In genomic region chr2:41167014-41167413, GRCh38 we compare ENCODE assay signal across 21 cellular contexts.
DNase-seq lines count a peak whose midpoint lies in the region; ATAC-seq and TF ChIP-seq lines count a peak whose summit lies in the region.
"Had no signal": no experiment of that assay in that cellular context is flagged by ENCODE, and none has a peak within 500 bp of the region (broad histone marks: within the 10 kb centered on the region; RNA-seq: fewer than 3 reads in every experiment).

No MANE protein-coding gene starts in this region.

- TF ChIP-seq CTCF in H9 (conservative IDR thresholded peaks at IDR 0.05) (no peak), endodermal cell (conservative IDR thresholded peaks at IDR 0.05) (no peak), PC-9 (conservative IDR thresholded peaks at IDR 0.05) (no peak)

- H3K9me3 Mint-ChIP-seq in H9 (no peaks in the 10 kb centered on the region), endodermal cell (no peaks in the 10 kb centered on the region)
- H3K9me3 Mint-ChIP-seq: CD4-positive, alpha-beta T cell had no signal

- H3K27me3 ChIP-seq in H9 (ENCODE audit: insufficient read depth, low read length): no peaks in the 10 kb centered on the region
- H3K27me3 ChIP-seq in endodermal cell (ENCODE audit: control insufficient read depth, insufficient read depth, low read length, poor library complexity, severe bottlenecking): no peaks in the 10 kb centered on the region
- no peaks in the 10 kb centered on the region for H3K27me3 ChIP-seq in mesendoderm (ENCODE audit: insufficient read depth, low read length, poor library complexity)
- no peaks in the 10 kb centered on the region for H3K27me3 ChIP-seq in PC-9 (ENCODE audit: insufficient read depth, low read depth)
- H3K27me3 ChIP-seq: BLaER1 treated with 17β-estradiol and CSF1 and Interleukin-3, amounts not matched to agents 10 nM and 100 nM had no signal

- H3K4me3 ChIP-seq in endodermal cell (ENCODE audit: low read length) (no peak overlapping the region), mesendoderm (ENCODE audit: low read length) (no peak overlapping the region), PC-9 (no peak overlapping the region)
- H3K4me3 ChIP-seq: A549; BLaER1 treated with 17β-estradiol and CSF1 and Interleukin-3, amounts not matched to agents 10 nM and 100 nM had no signal

- no peak overlapping the region for H4K91ac ChIP-seq in H9 (ENCODE audit: insufficient read length, low read depth, low read length)

- no peak overlapping the region for H2BK12ac ChIP-seq in H9 (ENCODE audit: insufficient read length, low read depth, low read length)

- H3K23ac ChIP-seq in H9 (ENCODE audit: insufficient read length, low read depth, low read length) (no peak overlapping the region), mesendoderm (ENCODE audit: low read length) (no peak overlapping the region)

- H3K9me2 ChIP-seq in PC-9 (ENCODE audit: insufficient read depth): no peaks in the 10 kb centered on the region

- CTCF ChIA-PET in PC-9 (lab: Charles Lee): no interaction called here

- no peak overlapping the region for H2BK20ac ChIP-seq in H9 (ENCODE audit: low read depth, low read length, poor library complexity, severe bottlenecking)

- H3K14ac ChIP-seq in H9 (ENCODE audit: insufficient read depth, low read length): no peak overlapping the region

- POLR2A ChIA-PET in PC-9 (lab: Charles Lee; ENCODE audit: unreplicated experiment): no interaction called here

- H3K4me1 Mint-ChIP-seq in H9: peaks cover 12% of the 10 kb centered on the region in 2 experiments
- no peaks in the 10 kb centered on the region for H3K4me1 Mint-ChIP-seq in endodermal cell

- no peak overlapping the region for H3K9ac ChIP-seq in H9 (ENCODE audit: extremely low read depth, insufficient read length, low read length)
- no peak overlapping the region for H3K9ac ChIP-seq in endodermal cell (ENCODE audit: extremely low read depth, low read length, poor library complexity, severe bottlenecking)
- H3K9ac ChIP-seq in mesendoderm (ENCODE audit: low read length): no peak overlapping the region
- H3K9ac ChIP-seq: BLaER1 treated with 17β-estradiol and CSF1 and Interleukin-3, amounts not matched to agents 10 nM and 100 nM had no signal

- H3K27me3 Mint-ChIP-seq in H9 (ENCODE audit: low read depth): no peaks in the 10 kb centered on the region
- H3K27me3 Mint-ChIP-seq in endodermal cell (ENCODE audit: insufficient read depth): no peaks in the 10 kb centered on the region
- H3K27me3 Mint-ChIP-seq: CD4-positive, alpha-beta T cell had no signal

- no peak overlapping the region for H2AK5ac ChIP-seq in H9 (ENCODE audit: insufficient read length, low read length)
- no peak overlapping the region for H2AK5ac ChIP-seq in mesendoderm (ENCODE audit: low read length)

- H3K27ac Mint-ChIP-seq in H9: peak overlapping the region; percentile 51 to 82 (median 58); a peak in 1 of 7 replicates
- no peak overlapping the region for H3K27ac Mint-ChIP-seq in endodermal cell
- H3K27ac Mint-ChIP-seq: CD4-positive, alpha-beta T cell had no signal

- H3K4me2 ChIP-seq in H9 (ENCODE audit: insufficient read depth, insufficient read length, low read length) (no peak overlapping the region), mesendoderm (ENCODE audit: low read length) (no peak overlapping the region), PC-9 (no peak overlapping the region)
- H3K4me2 ChIP-seq: A549; BLaER1 treated with 17β-estradiol and CSF1 and Interleukin-3, amounts not matched to agents 10 nM and 100 nM had no signal

- DNase-seq in H9: peak; percentile 29
- peak; percentile 60 for DNase-seq in endodermal cell
- peak; percentile 4 for DNase-seq in mesendoderm
- DNase-seq in activated CD4-positive, alpha-beta T cell treated with anti-CD3 and anti-CD28 coated beads, Interleukin-2, amount 50 U/mL, for 4 hours: no peak
- no peak for DNase-seq in PC-9
- no peak for DNase-seq in activated effector memory CD4-positive, alpha-beta T cell treated with anti-CD3 and anti-CD28 coated beads, Interleukin-2, amount 50 U/mL, for 16 hours
- DNase-seq: AML-193; CD4-positive, alpha-beta T cell; KBM-7; MV-4-11; NCI-H1105; NCI-H1436 treated with DMSO at 0.1 percent for 48 hours; NCI-H187 treated with DMSO at 0.1 percent for 48 hours; NCI-H2107; NCI-H446 treated with DMSO at 0.1 percent for 48 hours; SHP77 had no signal

- no peak overlapping the region for H2BK15ac ChIP-seq in H9 (ENCODE audit: low read depth, low read length)
- no peak overlapping the region for H2BK15ac ChIP-seq in mesendoderm (replicated peaks; ENCODE audit: low read depth)

- H2BK5ac ChIP-seq in H9 (ENCODE audit: insufficient read length, low read length) (no peak overlapping the region), mesendoderm (ENCODE audit: low read length) (no peak overlapping the region)

- H3K79me1 ChIP-seq in H9 (ENCODE audit: insufficient read depth, low read depth, low read length, poor library complexity, severe bottlenecking) (no peaks in the 10 kb centered on the region), mesendoderm (ENCODE audit: low read length) (no peaks in the 10 kb centered on the region)

- BruUV-seq in PC-9 (replicated peaks; lab: Mats Ljungman, UMichigan): no TSS peak

- H3K27ac ChIP-seq in H9 (ENCODE audit: insufficient read length, low read depth, low read length) (no peak overlapping the region), endodermal cell (ENCODE audit: low read depth, low read length) (no peak overlapping the region), mesendoderm (ENCODE audit: low read depth, low read length) (no peak overlapping the region), PC-9 (no peak overlapping the region)
- H3K27ac ChIP-seq: A549; BLaER1 treated with 17β-estradiol and CSF1 and Interleukin-3, amounts not matched to agents 10 nM and 100 nM; RWPE1 had no signal

- H3K4me1 ChIP-seq in H9 (ENCODE audit: insufficient read depth, low read length) (peaks cover 4% of the 10 kb centered on the region; the same call in 1 of the 2 replicates), endodermal cell (ENCODE audit: control insufficient read depth, insufficient read depth, low read length) (no peaks in the 10 kb centered on the region), mesendoderm (ENCODE audit: control insufficient read depth, low read depth, low read length) (no peaks in the 10 kb centered on the region), PC-9 (replicated peaks; ENCODE audit: insufficient read depth) (no peaks in the 10 kb centered on the region)
- H3K4me1 ChIP-seq: A549 had no signal

- H4K5ac ChIP-seq in H9 (ENCODE audit: insufficient read length, low read depth, low read length) (no peak overlapping the region), mesendoderm (ENCODE audit: low read length) (no peak overlapping the region)

- H3K56ac ChIP-seq in H9 (ENCODE audit: insufficient read length, low read depth, low read length) (no peak overlapping the region), mesendoderm (ENCODE audit: low read length) (no peak overlapping the region)

- H3K4ac ChIP-seq in H9 (ENCODE audit: low read depth, low read length) (no peak overlapping the region), mesendoderm (ENCODE audit: low read depth, low read length) (no peak overlapping the region)

- no peaks in the 10 kb centered on the region for H3K23me2 ChIP-seq in H9 (ENCODE audit: insufficient read length, low read depth, low read length, poor library complexity, severe bottlenecking)

- H3K79me2 ChIP-seq in H9 (ENCODE audit: insufficient read depth, low read length) (no peaks in the 10 kb centered on the region), mesendoderm (ENCODE audit: control insufficient read depth, insufficient read depth, low read length) (no peaks in the 10 kb centered on the region), PC-9 (ENCODE audit: low read depth) (no peaks in the 10 kb centered on the region)

- no peak overlapping the region for H3K4me3 Mint-ChIP-seq in H9
- H3K4me3 Mint-ChIP-seq in endodermal cell: no peak overlapping the region
- H3K4me3 Mint-ChIP-seq: CD4-positive, alpha-beta T cell had no signal

- WGBS in H9 (ENCODE audit: extremely low coverage, insufficient read length, low lambda C conversion rate): no CpG with 5 or more reads among the region's 2 CpGs
- 33 to 77% methylated on average over 1 to 2 of the region's 2 CpGs for WGBS in endodermal cell (ENCODE audit: insufficient coverage in 1 of 2, insufficient read length in 1 of 2), 2 experiments
- WGBS in mesendoderm (ENCODE audit: extremely low coverage, insufficient coverage, low lambda C conversion rate): no CpG with 5 or more reads among the region's 2 CpGs

- H4K8ac ChIP-seq in H9 (replicated peaks; ENCODE audit: insufficient read length, low read depth, low read length): no peak overlapping the region
- H4K8ac ChIP-seq in mesendoderm (ENCODE audit: low read depth, low read length): no peak overlapping the region

- no peak overlapping the region for H2BK120ac ChIP-seq in H9 (ENCODE audit: low read depth, low read length, poor library complexity, severe bottlenecking)
- no peak overlapping the region for H2BK120ac ChIP-seq in mesendoderm (ENCODE audit: low read depth, low read length)

- no peak overlapping the region for H3K18ac ChIP-seq in H9 (ENCODE audit: insufficient read length, low read depth, low read length)
- H3K18ac ChIP-seq in mesendoderm (ENCODE audit: low read length): no peak overlapping the region

- H2AFZ ChIP-seq in H9 (ENCODE audit: low read length): no peak overlapping the region
- H2AFZ ChIP-seq in PC-9: no peak overlapping the region

- no peaks in the 10 kb centered on the region for H3F3A ChIP-seq in PC-9 (ENCODE audit: insufficient read depth, low read depth)

- H3K9me3 ChIP-seq in H9 (ENCODE audit: control insufficient read depth, low read depth, low read length) (no peaks in the 10 kb centered on the region), endodermal cell (ENCODE audit: control insufficient read depth, low read length) (no peaks in the 10 kb centered on the region), PC-9 (ENCODE audit: insufficient read depth, low read depth) (0 out of 2 replicates have a peak, but pooled peaks cover 6% of the 10 kb centered on the region)
- H3K9me3 ChIP-seq: A549; BLaER1 treated with 17β-estradiol and CSF1 and Interleukin-3, amounts not matched to agents 10 nM and 100 nM had no signal

- H4K20me1 ChIP-seq in H9 (ENCODE audit: control insufficient read depth, insufficient read depth, insufficient read length): no peaks in the 10 kb centered on the region
- no peaks in the 10 kb centered on the region for H4K20me1 ChIP-seq in PC-9 (ENCODE audit: insufficient read depth)
- H4K20me1 ChIP-seq: BLaER1 treated with 17β-estradiol and CSF1 and Interleukin-3, amounts not matched to agents 10 nM and 100 nM had no signal

- H3K36me3 Mint-ChIP-seq in H9 (ENCODE audit: insufficient read depth in 1 of 3, low read depth in 3 of 3): no peaks in the 10 kb centered on the region
- H3K36me3 Mint-ChIP-seq in endodermal cell (ENCODE audit: low read depth): no peaks in the 10 kb centered on the region

- H3K36me3 ChIP-seq in endodermal cell (ENCODE audit: control insufficient read depth, insufficient read depth, low read length) (no peaks in the 10 kb centered on the region), mesendoderm (ENCODE audit: control insufficient read depth, insufficient read depth, low read length) (no peaks in the 10 kb centered on the region), PC-9 (ENCODE audit: low read depth) (no peaks in the 10 kb centered on the region)
- H3K36me3 ChIP-seq: BLaER1 treated with 17β-estradiol and CSF1 and Interleukin-3, amounts not matched to agents 10 nM and 100 nM had no signal

- intact Hi-C loops in PC-9 (cut with micrococcal nuclease; ENCODE audit: unreplicated experiment): no loop called here

- ATAC-seq in HG02610 (IDR thresholded peaks at IDR 0.05; ENCODE audit: unreplicated experiment): no peak
- ATAC-seq: A549, Panc1 had no signal

- no peak overlapping the region for H3T11ph ChIP-seq in H9 (ENCODE audit: low read length)

Comparison
In these comparisons a context has a peak if more than half of its experiments do, and no peak if none do; other contexts are left out.
1. DNase-seq: peak in H9 (single experiment), endodermal cell (single experiment) and mesendoderm (single experiment); none in activated CD4-positive, alpha-beta T cell treated with anti-CD3 and anti-CD28 coated beads, Interleukin-2, amount 50 U/mL, for 4 hours (0 of 2), PC-9 (0 of 2) and activated effector memory CD4-positive, alpha-beta T cell treated with anti-CD3 and anti-CD28 coated beads, Interleukin-2, amount 50 U/mL, for 16 hours (single experiment).